Comparison of ENCODE assay signal across 9 cellular contexts in genomic region chr2:30266051-30266621, GRCh38. TPM values are rescaled to one million over a fixed set of nuclear protein-coding genes. Genes with fewer than 3 reads are reported as not detected.
DNase-seq lines count a peak whose midpoint lies in the region; ATAC-seq and TF ChIP-seq lines count a peak whose summit lies in the region.
"Had no signal": no experiment of that assay in that cellular context is flagged by ENCODE, and none has a peak within 500 bp of the region (broad histone marks: within the 10 kb centered on the region; RNA-seq: fewer than 3 reads in every experiment).

No MANE protein-coding gene starts in this region.

- no peaks in the 10 kb centered on the region for H3K36me3 ChIP-seq in colonic mucosa
- no peaks in the 10 kb centered on the region for H3K36me3 ChIP-seq in H7 (replicated peaks; ENCODE audit: control insufficient read depth, insufficient read depth, low read length)

- H3K4me1 ChIP-seq in colonic mucosa = no peaks in the 10 kb centered on the region

- ATAC-seq in GM21576 (IDR thresholded peaks at IDR 0.05; ENCODE audit: unreplicated experiment) (peak; percentile 75), GM21526 (IDR thresholded peaks at IDR 0.05; ENCODE audit: low FRiP score, unreplicated experiment) (no peak)

- H3K9ac ChIP-seq in colonic mucosa (ENCODE audit: low read depth in 2 of 2, low read length in 2 of 2) = no peak overlapping the region

- no peak for TF ChIP-seq CTCF in colonic mucosa (IDR thresholded peaks at IDR 0.05)

- H3K27me3 ChIP-seq in colonic mucosa (no peaks in the 10 kb centered on the region), H7 (ENCODE audit: control insufficient read depth, insufficient read depth, low read length) (no peaks in the 10 kb centered on the region)

- no peaks in the 10 kb centered on the region for H3K9me3 ChIP-seq in colonic mucosa

- H3K27ac ChIP-seq in colonic mucosa = peak overlapping the region; percentile 42
- H3K27ac ChIP-seq: HL-60 had no signal

- H3K4me3 ChIP-seq in colonic mucosa (no peak overlapping the region), H7 (ENCODE audit: insufficient read depth, low read depth, low read length) (no peak overlapping the region)

- intact Hi-C loops in colonic mucosa (cut with DNase I) = no loop called here
- intact Hi-C loops in posterior vena cava (cut with DNase I) = loop anchor here in 1 of 2 donors (10.0 kb wide), 1 partner anchor 99 kb away; no protein-coding TSS in a partner anchor

- peak; percentile 67 for DNase-seq in UCSD-AML1 (lab: John Stamatoyannopoulos, UW; ENCODE audit: unreplicated experiment)
- DNase-seq in colonic mucosa = no peak
- DNase-seq in stimulated activated CD4-positive, alpha-beta T cell treated with anti-CD3 and anti-CD28 coated beads, Interleukin-15, amount 100 ng/mL, for 24 hours = peak; percentile 55
- no peak for DNase-seq in posterior vena cava (ENCODE audit: low spot score)
- DNase-seq in H7 = no peak
- DNase-seq in SIG-M5 treated with dmso at 0.1 percent for 504 hours (lab: John Stamatoyannopoulos, UW; ENCODE audit: unreplicated experiment) = no peak

RNA-seq across cellular contexts. Expression of gene LBH, which starts 34.8 kb away (rescaled TPM):
- total RNA-seq in colonic mucosa = 10 to 100 TPM in 1 of 2 donors, 1 to 10 TPM in 1; 8.7 to 16.1 TPM
- 100 to 1,000 TPM; 104 to 280 TPM for total RNA-seq in posterior vena cava
- 90.7 and 93.3 TPM in 2 replicates for total RNA-seq in H7 (2014; rRNA removed; shearing (Covaris generic))

Comparison
In these comparisons a context has a peak if more than half of its experiments do, and no peak if none do; other contexts are left out.
1. DNase-seq: peak in UCSD-AML1 (single experiment) and stimulated activated CD4-positive, alpha-beta T cell treated with anti-CD3 and anti-CD28 coated beads, Interleukin-15, amount 100 ng/mL, for 24 hours (single experiment); none in colonic mucosa (single experiment), posterior vena cava (single experiment), H7 (single experiment) and SIG-M5 treated with dmso at 0.1 percent for 504 hours (single experiment).